Comparison of ENCODE assay signal across 21 cellular contexts in genomic region chr16:49466529-49466831, GRCh38.
"Had no signal": no experiment of that assay in that cellular context is flagged by ENCODE, and none has a peak within 500 bp of the region (broad histone marks: within the 10 kb centered on the region; RNA-seq: fewer than 3 reads in every experiment).

No MANE protein-coding gene starts in this region.

- DNase-seq: activated CD4-positive, alpha-beta T cell treated with anti-CD3 and anti-CD28 coated beads for 48 hours; activated naive CD4-positive, alpha-beta T cell; activated naive CD8-positive, alpha-beta T cell treated with anti-CD3 and anti-CD28 coated beads, Interleukin-2, amount 50 U/mL, for 24 hours; anterior cingulate cortex; central memory CD4-positive, alpha-beta T cell; effector CD4-positive, alpha-beta T cell; kidney; right cardiac atrium; stimulated activated CD4-positive, alpha-beta T cell treated with anti-CD3 and anti-CD28 coated beads, Interleukin-4, amount 100 ng/mL, for 24 hours; SW 1271; upper lobe of right lung had no signal

- H3K4me2 ChIP-seq: neural progenitor cell, smooth muscle cell had no signal

- H3K27me3 Mint-ChIP-seq: activated naive CD8-positive, alpha-beta T cell treated with anti-CD3 and anti-CD28 coated beads, Interleukin-2, amount 50 U/mL, for 24 hours had no signal

- H3K9me3 ChIP-seq: gastroesophageal sphincter, heart left ventricle, upper lobe of right lung had no signal

- H3K36me3 ChIP-seq: gastroesophageal sphincter, heart left ventricle, neural progenitor cell, upper lobe of right lung had no signal

- H3K4me3 ChIP-seq: gastroesophageal sphincter, heart left ventricle, neural progenitor cell, smooth muscle cell, upper lobe of right lung had no signal

- H3K4me3 Mint-ChIP-seq: activated naive CD8-positive, alpha-beta T cell treated with anti-CD3 and anti-CD28 coated beads, Interleukin-2, amount 50 U/mL, for 24 hours; activated T-helper 1 cell treated with anti-CD3 and anti-CD28 coated beads, Interleukin-12 subunit alpha, Interleukin-12 subunit beta, Interleukin-2, Interleukin-4 antibody, amounts not matched to agents 30 ng/mL and 10 ng/mL and 1 ng/mL, durations not matched to agents 14 hours and 24 hours and 36 hours; brain; stimulated activated effector memory CD8-positive, alpha-beta T cell treated with anti-CD3 and anti-CD28 coated beads, Interleukin-12 subunit alpha, Interleukin-12 subunit beta, amount 100 ng/mL, for 72 hours had no signal

- H3K9me3 Mint-ChIP-seq: activated naive CD8-positive, alpha-beta T cell treated with anti-CD3 and anti-CD28 coated beads, Interleukin-2, amount 50 U/mL, for 24 hours; activated T-helper 1 cell treated with anti-CD3 and anti-CD28 coated beads, Interleukin-12 subunit alpha, Interleukin-12 subunit beta, Interleukin-2, Interleukin-4 antibody, amounts not matched to agents 30 ng/mL and 10 ng/mL and 1 ng/mL, durations not matched to agents 14 hours and 24 hours and 36 hours; neural progenitor cell; stimulated activated effector memory CD8-positive, alpha-beta T cell treated with anti-CD3 and anti-CD28 coated beads, Interleukin-12 subunit alpha, Interleukin-12 subunit beta, amount 100 ng/mL, for 72 hours had no signal

- H3K27ac Mint-ChIP-seq: activated naive CD8-positive, alpha-beta T cell treated with anti-CD3 and anti-CD28 coated beads, Interleukin-2, amount 50 U/mL, for 24 hours; activated T-helper 1 cell treated with anti-CD3 and anti-CD28 coated beads, Interleukin-12 subunit alpha, Interleukin-12 subunit beta, Interleukin-2, Interleukin-4 antibody, amounts not matched to agents 30 ng/mL and 10 ng/mL and 1 ng/mL, durations not matched to agents 14 hours and 24 hours and 36 hours; brain; neural progenitor cell; progenitor cell of endocrine pancreas; stimulated activated effector memory CD8-positive, alpha-beta T cell treated with anti-CD3 and anti-CD28 coated beads, Interleukin-12 subunit alpha, Interleukin-12 subunit beta, amount 100 ng/mL, for 72 hours had no signal

- H3K9ac ChIP-seq: neural progenitor cell had no signal

- H2AFZ ChIP-seq: neural progenitor cell had no signal

- H3K36me3 Mint-ChIP-seq: brain, neural progenitor cell had no signal

- H3K27ac ChIP-seq: gastroesophageal sphincter, heart left ventricle, neural progenitor cell, upper lobe of right lung had no signal

- ATAC-seq: activated naive CD8-positive, alpha-beta T cell treated with anti-CD3 and anti-CD28 coated beads, Interleukin-2, amount 50 U/mL, for 24 hours; esophagus mucosa; gastroesophageal sphincter; heart left ventricle; left lobe of liver; right cardiac atrium; stimulated activated effector memory CD8-positive, alpha-beta T cell treated with anti-CD3 and anti-CD28 coated beads, Interleukin-12 subunit alpha, Interleukin-12 subunit beta, amount 100 ng/mL, for 72 hours; upper lobe of right lung had no signal

- H3K4me1 ChIP-seq: gastroesophageal sphincter, heart left ventricle, upper lobe of right lung had no signal
